ENCODE assay signal across 9 cellular contexts in genomic region chr6:166456360-166457156, GRCh38.
A peak's percentile ranks its signal among the peaks of the same experiment; 100 is the strongest.
DNase-seq lines count a peak whose midpoint lies in the region; ATAC-seq, FAIRE-seq and TF ChIP-seq lines count a peak whose summit lies in the region.
"Had no signal": no experiment of that assay in that cellular context is flagged by ENCODE, and none has a peak within 500 bp of the region (broad histone marks: within the 10 kb centered on the region; RNA-seq: fewer than 3 reads in every experiment).

No MANE protein-coding gene starts in this region.

- no peak overlapping the region for H3K4me2 ChIP-seq in trophoblast cell (ENCODE audit: low read length)

- no peaks in the 10 kb centered on the region for H3K79me1 ChIP-seq in trophoblast cell (ENCODE audit: low read length)

- no peak overlapping the region for H2BK120ac ChIP-seq in trophoblast cell (ENCODE audit: insufficient read depth, low read length, poor library complexity)

- no peak overlapping the region for H3K14ac ChIP-seq in trophoblast cell (ENCODE audit: low read length)

- H3K27me3 ChIP-seq in WERI-Rb-1 (ENCODE audit: insufficient read depth, low read depth, severe bottlenecking) (no peaks in the 10 kb centered on the region), trophoblast cell (ENCODE audit: insufficient read depth, low read length) (no peaks in the 10 kb centered on the region)

- peak; percentile 58 for FAIRE-seq in G401.6 (lab: Jason Lieb, UNC)
- FAIRE-seq: H54 had no signal

- peaks cover 3 to 5% of the 10 kb centered on the region in 2 experiments for H3K4me1 ChIP-seq in trophoblast cell (ENCODE audit: control insufficient read depth in 1 of 2, insufficient read depth in 2 of 2, low read length in 2 of 2)

- H2AK5ac ChIP-seq in trophoblast cell (ENCODE audit: low read length): no peak overlapping the region

- DNase-seq in WERI-Rb-1 (peak; percentile 77), mucosa of gallbladder (ENCODE audit: low spot score) (peak; percentile 28), trophoblast cell (no peak), COLO829 (ENCODE audit: low spot score) (no peak), NCI-H2107 (lab: John Stamatoyannopoulos, UW) (no peak)

- no peak overlapping the region for H3K18ac ChIP-seq in trophoblast cell (ENCODE audit: low read length)

- TF ChIP-seq CTCF in WERI-Rb-1 (IDR thresholded peaks at IDR 0.05; ENCODE audit: low read depth, low read length): peak; percentile 57

- no peak overlapping the region for H2AFZ ChIP-seq in trophoblast cell (ENCODE audit: insufficient read depth, low read length, poor library complexity)

- H3K9me3 ChIP-seq in WERI-Rb-1 (ENCODE audit: severe bottlenecking): peaks cover 10% of the 10 kb centered on the region
- H3K9me3 ChIP-seq in trophoblast cell (ENCODE audit: insufficient read depth, low read depth, low read length): no peaks in the 10 kb centered on the region

- ATAC-seq in HG03108 (IDR thresholded peaks at IDR 0.05; ENCODE audit: unreplicated experiment): peak; percentile 60
- ATAC-seq in GM21717 (IDR thresholded peaks at IDR 0.05; ENCODE audit: unreplicated experiment): no peak

- no peaks in the 10 kb centered on the region for H3K79me2 ChIP-seq in trophoblast cell (ENCODE audit: control insufficient read depth, insufficient read depth, low read length, poor library complexity)

- H3K36me3 ChIP-seq in WERI-Rb-1: no peaks in the 10 kb centered on the region; the same call in 1 of the 2 replicates
- peaks cover 5% of the 10 kb centered on the region in 2 experiments for H3K36me3 ChIP-seq in trophoblast cell (ENCODE audit: control insufficient read depth in 1 of 2, insufficient read depth in 2 of 2, low read length in 2 of 2)

- no peak overlapping the region for H3K4ac ChIP-seq in trophoblast cell (ENCODE audit: low read depth, low read length)

- no peak overlapping the region for H4K91ac ChIP-seq in trophoblast cell (ENCODE audit: low read depth, low read length)

- no peak overlapping the region for H4K12ac ChIP-seq in trophoblast cell (ENCODE audit: low read depth, low read length)

- no peak overlapping the region for H3K9ac ChIP-seq in trophoblast cell (ENCODE audit: low read length)

- no peak overlapping the region for H3K23ac ChIP-seq in trophoblast cell (ENCODE audit: low read length)

- H3K4me3 ChIP-seq in WERI-Rb-1 (ENCODE audit: low read depth, low read length) (peak overlapping the region; percentile 14; the same call in 1 of the 2 replicates), trophoblast cell (ENCODE audit: low read depth, low read length) (no peak overlapping the region)

- no peak overlapping the region for H4K8ac ChIP-seq in trophoblast cell (ENCODE audit: low read depth, low read length)

- H3K27ac ChIP-seq in WERI-Rb-1 (peak overlapping the region; percentile 60), trophoblast cell (ENCODE audit: low read depth, low read length) (no peak overlapping the region)

- no peak overlapping the region for H2BK5ac ChIP-seq in trophoblast cell (ENCODE audit: low read depth, low read length, poor library complexity)

- no peak overlapping the region for H2BK12ac ChIP-seq in trophoblast cell (ENCODE audit: low read length)

- no CpG with 5 or more reads among the region's 6 CpGs for WGBS in trophoblast cell (ENCODE audit: extremely low coverage, insufficient coverage, insufficient read length)

Comparison
In these comparisons a context has a peak if more than half of its experiments do, and no peak if none do; other contexts are left out.
1. DNase-seq: peak in WERI-Rb-1 (single experiment) and mucosa of gallbladder (single experiment); none in trophoblast cell (0 of 2), COLO829 (single experiment) and NCI-H2107 (single experiment).